Comparison of ENCODE assay signal across 1 cellular context in the genomic region with DNA sequence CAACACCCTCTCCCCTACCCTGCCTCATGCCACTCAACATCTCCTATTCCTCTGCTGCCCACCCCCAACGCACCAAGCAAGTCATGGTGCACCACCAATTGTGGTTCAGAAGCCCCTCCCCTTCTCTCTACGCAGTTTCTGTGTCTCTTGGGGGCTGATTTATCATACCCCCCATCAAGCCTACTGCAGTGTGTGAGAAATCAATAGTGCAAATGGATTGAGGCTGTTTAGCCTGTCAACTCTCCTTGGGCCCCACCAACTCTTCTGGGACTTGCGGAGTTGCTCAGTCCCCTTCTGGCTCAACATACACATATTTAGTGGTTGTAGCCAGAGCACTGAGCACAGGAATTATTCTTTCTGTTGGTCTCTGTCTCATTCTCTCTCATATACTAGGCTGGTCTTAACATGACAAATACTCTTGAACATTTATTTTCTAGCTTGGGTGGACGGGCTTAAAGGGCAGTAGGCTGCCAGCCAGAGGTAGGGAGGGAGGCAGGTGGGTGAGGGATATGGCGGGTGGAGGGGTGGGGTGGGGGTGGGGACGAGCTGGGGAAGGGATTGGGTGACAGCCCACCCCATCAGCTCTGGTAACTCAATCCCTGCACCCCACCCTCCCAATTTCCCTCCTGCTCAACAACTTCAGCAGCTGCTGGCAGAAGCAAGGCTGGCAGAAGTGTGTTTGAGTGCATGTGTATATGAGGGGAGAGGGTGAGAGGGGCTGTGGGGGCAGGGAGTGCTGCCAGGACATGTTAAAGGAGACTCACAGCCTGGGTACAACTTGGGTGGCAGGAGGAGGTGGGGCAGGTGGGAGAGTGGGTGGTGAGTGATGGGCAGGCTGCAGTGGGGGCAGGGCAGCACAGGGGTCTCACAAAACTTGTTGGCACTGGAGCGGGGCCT.
A peak's percentile ranks its signal among the peaks of the same experiment; 100 is the strongest.
TF ChIP-seq lines count a peak whose summit lies in the region.

No MANE protein-coding gene starts in this region.

TF ChIP-seq in HEK293, 187 proteins besides CTCF, POLR2A, EP300 and RAD21:
- TF ChIP-seq, protein P1, sequence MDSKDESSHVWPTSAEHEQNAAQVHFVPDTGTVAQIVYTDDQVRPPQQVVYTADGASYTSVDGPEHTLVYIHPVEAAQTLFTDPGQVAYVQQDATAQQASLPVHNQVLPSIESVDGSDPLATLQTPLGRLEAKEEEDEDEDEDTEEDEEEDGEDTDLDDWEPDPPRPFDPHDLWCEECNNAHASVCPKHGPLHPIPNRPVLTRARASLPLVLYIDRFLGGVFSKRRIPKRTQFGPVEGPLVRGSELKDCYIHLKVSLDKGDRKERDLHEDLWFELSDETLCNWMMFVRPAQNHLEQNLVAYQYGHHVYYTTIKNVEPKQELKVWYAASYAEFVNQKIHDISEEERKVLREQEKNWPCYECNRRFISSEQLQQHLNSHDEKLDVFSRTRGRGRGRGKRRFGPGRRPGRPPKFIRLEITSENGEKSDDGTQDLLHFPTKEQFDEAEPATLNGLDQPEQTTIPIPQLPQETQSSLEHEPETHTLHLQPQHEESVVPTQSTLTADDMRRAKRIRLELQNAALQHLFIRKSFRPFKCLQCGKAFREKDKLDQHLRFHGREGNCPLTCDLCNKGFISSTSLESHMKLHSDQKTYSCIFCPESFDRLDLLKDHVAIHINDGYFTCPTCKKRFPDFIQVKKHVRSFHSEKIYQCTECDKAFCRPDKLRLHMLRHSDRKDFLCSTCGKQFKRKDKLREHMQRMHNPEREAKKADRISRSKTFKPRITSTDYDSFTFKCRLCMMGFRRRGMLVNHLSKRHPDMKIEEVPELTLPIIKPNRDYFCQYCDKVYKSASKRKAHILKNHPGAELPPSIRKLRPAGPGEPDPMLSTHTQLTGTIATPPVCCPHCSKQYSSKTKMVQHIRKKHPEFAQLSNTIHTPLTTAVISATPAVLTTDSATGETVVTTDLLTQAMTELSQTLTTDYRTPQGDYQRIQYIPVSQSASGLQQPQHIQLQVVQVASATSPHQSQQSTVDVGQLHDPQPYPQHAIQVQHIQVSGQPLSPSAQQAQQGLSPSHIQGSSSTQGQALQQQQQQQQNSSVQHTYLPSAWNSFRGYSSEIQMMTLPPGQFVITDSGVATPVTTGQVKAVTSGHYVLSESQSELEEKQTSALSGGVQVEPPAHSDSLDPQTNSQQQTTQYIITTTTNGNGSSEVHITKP (tag by site-specific recombination; IDR thresholded peaks at IDR 0.05): no peak; the same call in 1 of the 2 replicates
- TF ChIP-seq ZNF558 (tag by site-specific recombination; IDR thresholded peaks at IDR 0.05) (0 out of 2 replicates have a peak, but pooled peaks have one; percentile 44), ZIC2 (tag by site-specific recombination; IDR thresholded peaks at IDR 0.05) (peak; percentile 81), SP2 (tag by site-specific recombination; IDR thresholded peaks at IDR 0.05) (0 out of 2 replicates have a peak, but pooled peaks have one; percentile 10), ZFHX2 (tag by site-specific recombination; conservative IDR thresholded peaks at IDR 0.05) (peak; percentile 84), EGR2 (tag by site-specific recombination; IDR thresholded peaks at IDR 0.05; ENCODE audit: low read depth) (peak; percentile 73), ZNF133 (tag by site-specific recombination; IDR thresholded peaks at IDR 0.05) (no peak), GLIS2 (tag by site-specific recombination; IDR thresholded peaks at IDR 0.05) (peak; percentile 72; the same call in 1 of the 2 replicates), GLIS1 (tag by site-specific recombination; IDR thresholded peaks at IDR 0.05) (peak; percentile 99), ZNF335 (tag by site-specific recombination; conservative IDR thresholded peaks at IDR 0.05) (0 out of 2 replicates have a peak, but pooled peaks have one; percentile 18), ZFP3 (tag by site-specific recombination; IDR thresholded peaks at IDR 0.05; ENCODE audit: low read depth) (no peak), KLF1 (tag by site-specific recombination; IDR thresholded peaks at IDR 0.05) (peak; percentile 52), ZNF621 (tag by site-specific recombination; IDR thresholded peaks at IDR 0.05) (no peak)
- TF ChIP-seq, protein P2, sequence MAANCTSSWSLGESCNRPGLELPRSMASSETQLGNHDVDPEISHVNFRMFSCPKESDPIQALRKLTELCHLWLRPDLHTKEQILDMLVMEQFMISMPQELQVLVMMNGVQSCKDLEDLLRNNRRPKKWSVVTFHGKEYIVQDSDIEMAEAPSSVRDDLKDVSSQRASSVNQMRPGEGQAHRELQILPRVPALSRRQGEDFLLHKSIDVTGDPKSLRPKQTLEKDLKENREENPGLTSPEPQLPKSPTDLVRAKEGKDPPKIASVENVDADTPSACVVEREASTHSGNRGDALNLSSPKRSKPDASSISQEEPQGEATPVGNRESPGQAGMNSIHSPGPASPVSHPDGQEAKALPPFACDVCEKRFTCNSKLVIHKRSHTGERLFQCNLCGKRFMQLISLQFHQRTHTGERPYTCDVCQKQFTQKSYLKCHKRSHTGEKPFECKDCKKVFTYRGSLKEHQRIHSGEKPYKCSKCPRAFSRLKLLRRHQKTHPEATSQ (tag by site-specific recombination; IDR thresholded peaks at IDR 0.05): no peak
- TF ChIP-seq, protein P3, sequence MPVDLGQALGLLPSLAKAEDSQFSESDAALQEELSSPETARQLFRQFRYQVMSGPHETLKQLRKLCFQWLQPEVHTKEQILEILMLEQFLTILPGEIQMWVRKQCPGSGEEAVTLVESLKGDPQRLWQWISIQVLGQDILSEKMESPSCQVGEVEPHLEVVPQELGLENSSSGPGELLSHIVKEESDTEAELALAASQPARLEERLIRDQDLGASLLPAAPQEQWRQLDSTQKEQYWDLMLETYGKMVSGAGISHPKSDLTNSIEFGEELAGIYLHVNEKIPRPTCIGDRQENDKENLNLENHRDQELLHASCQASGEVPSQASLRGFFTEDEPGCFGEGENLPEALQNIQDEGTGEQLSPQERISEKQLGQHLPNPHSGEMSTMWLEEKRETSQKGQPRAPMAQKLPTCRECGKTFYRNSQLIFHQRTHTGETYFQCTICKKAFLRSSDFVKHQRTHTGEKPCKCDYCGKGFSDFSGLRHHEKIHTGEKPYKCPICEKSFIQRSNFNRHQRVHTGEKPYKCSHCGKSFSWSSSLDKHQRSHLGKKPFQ (tag by site-specific recombination; IDR thresholded peaks at IDR 0.05): no peak
- TF ChIP-seq, protein P4, sequence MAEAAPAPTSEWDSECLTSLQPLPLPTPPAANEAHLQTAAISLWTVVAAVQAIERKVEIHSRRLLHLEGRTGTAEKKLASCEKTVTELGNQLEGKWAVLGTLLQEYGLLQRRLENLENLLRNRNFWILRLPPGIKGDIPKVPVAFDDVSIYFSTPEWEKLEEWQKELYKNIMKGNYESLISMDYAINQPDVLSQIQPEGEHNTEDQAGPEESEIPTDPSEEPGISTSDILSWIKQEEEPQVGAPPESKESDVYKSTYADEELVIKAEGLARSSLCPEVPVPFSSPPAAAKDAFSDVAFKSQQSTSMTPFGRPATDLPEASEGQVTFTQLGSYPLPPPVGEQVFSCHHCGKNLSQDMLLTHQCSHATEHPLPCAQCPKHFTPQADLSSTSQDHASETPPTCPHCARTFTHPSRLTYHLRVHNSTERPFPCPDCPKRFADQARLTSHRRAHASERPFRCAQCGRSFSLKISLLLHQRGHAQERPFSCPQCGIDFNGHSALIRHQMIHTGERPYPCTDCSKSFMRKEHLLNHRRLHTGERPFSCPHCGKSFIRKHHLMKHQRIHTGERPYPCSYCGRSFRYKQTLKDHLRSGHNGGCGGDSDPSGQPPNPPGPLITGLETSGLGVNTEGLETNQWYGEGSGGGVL (tag by site-specific recombination; IDR thresholded peaks at IDR 0.05): peak; percentile 61
